14 cellular contexts compared by ENCODE assay signal in the genomic region with DNA sequence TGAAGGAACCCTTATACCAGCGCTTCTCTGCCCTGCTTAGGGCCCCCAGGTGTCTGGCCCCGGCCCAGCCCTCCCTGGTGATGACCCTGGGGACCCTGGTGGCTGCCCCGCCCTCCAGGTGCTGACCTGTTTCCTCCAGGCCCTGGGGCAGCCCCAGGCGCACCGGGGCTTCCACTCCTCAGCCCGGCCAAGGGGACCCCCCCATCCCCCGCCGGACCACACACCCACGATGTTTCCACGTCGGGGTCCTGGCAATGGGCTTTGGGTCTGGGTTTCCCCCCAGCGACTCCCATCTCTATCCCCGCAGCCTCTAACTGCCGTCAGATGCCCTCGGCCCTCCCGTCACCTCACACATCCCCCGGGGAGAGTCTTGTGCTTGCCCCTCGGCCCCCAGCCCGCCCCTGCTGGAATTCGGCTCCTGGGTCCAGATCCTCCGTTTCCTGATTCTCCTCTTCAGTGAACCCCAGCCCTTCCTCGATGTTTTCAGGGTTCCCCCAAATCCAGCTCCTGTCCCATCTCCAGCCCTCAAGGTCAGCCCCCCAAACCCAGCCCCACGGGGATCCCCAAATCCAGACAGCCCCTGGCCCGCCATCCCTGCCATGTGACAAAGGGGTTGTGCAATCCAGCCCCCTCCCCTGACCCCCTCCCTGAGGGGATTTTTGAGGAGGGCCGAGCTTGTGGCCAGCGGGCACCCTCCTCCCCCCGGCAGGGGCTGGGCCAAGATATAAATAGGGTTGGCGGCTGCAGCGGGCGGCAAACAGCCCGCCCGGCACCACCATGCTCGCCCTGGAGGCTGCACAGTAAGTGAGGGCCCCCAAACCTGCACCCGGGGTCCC. TPM values are rescaled to one million over a fixed set of nuclear protein-coding genes. Genes with fewer than 3 reads are reported as not detected.
A peak's percentile ranks its signal among the peaks of the same experiment; 100 is the strongest.
DNase-seq lines count a peak whose midpoint lies in the region; ATAC-seq and TF ChIP-seq lines count a peak whose summit lies in the region.
"Had no signal": no experiment of that assay in that cellular context is flagged by ENCODE, and none has a peak within 500 bp of the region (broad histone marks: within the 10 kb centered on the region; RNA-seq: fewer than 3 reads in every experiment).

Gene SPIB, plus strand, starts transcription at position 753 of the 836 bp plus-strand sequence. Its CDS starts 25 bp downstream, at position 778.

- peak within 1 kb of the TSS; percentile 96 to 100 (median 96) for H3K27ac Mint-ChIP-seq in IgD-negative memory B cell

- DNase-seq in NCI-H2227 (lab: John Stamatoyannopoulos, UW; ENCODE audit: unreplicated experiment) (peak; percentile 14), NCI-H2227 treated with DMSO at 0.1 percent for 48 hours (lab: John Stamatoyannopoulos, UW) (no peak), colonic mucosa (no peak), NCI-H2196 treated with DMSO at 0.1 percent for 48 hours (lab: John Stamatoyannopoulos, UW; ENCODE audit: unreplicated experiment) (no peak), brain microvascular endothelial cell (no peak)
- DNase-seq: amniotic stem cell, DMS79 treated with DMSO at 0.1 percent for 48 hours, IMR-90 had no signal

- peaks cover 5% of the 10 kb centered on the region for H3K4me1 ChIP-seq in colonic mucosa
- no peaks in the 10 kb centered on the region for H3K4me1 ChIP-seq in rectal smooth muscle tissue (ENCODE audit: control insufficient read depth, insufficient read depth, low read length)
- H3K4me1 ChIP-seq: A549 had no signal

- peaks cover 20 to 26% (median 26%) of the 10 kb centered on the region in 3 donors for H3K4me1 Mint-ChIP-seq in IgD-negative memory B cell

- no peaks in the 10 kb centered on the region for H3K36me3 ChIP-seq in colonic mucosa
- no peaks in the 10 kb centered on the region for H3K36me3 ChIP-seq in rectal smooth muscle tissue (ENCODE audit: control insufficient read depth, insufficient read depth, low read length)
- H3K36me3 ChIP-seq in brain microvascular endothelial cell (replicated peaks), result no peaks in the 10 kb centered on the region

- H3K27ac ChIP-seq in colonic mucosa (no peak within 1 kb of the TSS), rectal smooth muscle tissue (ENCODE audit: low read depth, low read length) (no peak within 1 kb of the TSS), brain microvascular endothelial cell (no peak within 1 kb of the TSS)
- H3K27ac ChIP-seq: A549 had no signal

- H3K9ac ChIP-seq in colonic mucosa (ENCODE audit: low read depth in 2 of 2, low read length in 2 of 2) (peak within 1 kb of the TSS in 1 of 2 donors; percentile 43), rectal smooth muscle tissue (ENCODE audit: low read length) (no peak within 1 kb of the TSS)

- H3K27me3 Mint-ChIP-seq in IgD-negative memory B cell, result no peaks in the 10 kb centered on the region

- no peak for ATAC-seq in GM19397 (IDR thresholded peaks at IDR 0.05; ENCODE audit: unreplicated experiment)

- no peak for TF ChIP-seq CTCF in colonic mucosa (IDR thresholded peaks at IDR 0.05)
- TF ChIP-seq CTCF in brain microvascular endothelial cell (IDR thresholded peaks at IDR 0.05; ENCODE audit: low read depth, low read length, missing control alignments), result no peak

- H3K4me3 ChIP-seq in colonic mucosa (peak within 1 kb of the TSS; percentile 15), rectal smooth muscle tissue (ENCODE audit: low read length) (peak within 1 kb of the TSS; percentile 55), brain microvascular endothelial cell (ENCODE audit: low read depth, low read length) (no peak within 1 kb of the TSS)
- H3K4me3 ChIP-seq: A549 had no signal

- H3K27me3 ChIP-seq in colonic mucosa, result peaks cover 25% of the 10 kb centered on the region
- H3K27me3 ChIP-seq in rectal smooth muscle tissue (ENCODE audit: control insufficient read depth, insufficient read depth, low read length), result peaks cover 17% of the 10 kb centered on the region
- peaks cover 12% of the 10 kb centered on the region for H3K27me3 ChIP-seq in brain microvascular endothelial cell (replicated peaks)

- no peaks in the 10 kb centered on the region for H3K9me3 ChIP-seq in colonic mucosa
- H3K9me3 ChIP-seq: A549 had no signal

- H3K4me3 Mint-ChIP-seq in IgD-negative memory B cell, result peak within 1 kb of the TSS; percentile 99 to 100 (median 100)

- peaks cover 18% of the 10 kb centered on the region for H3K36me3 Mint-ChIP-seq in IgD-negative memory B cell

- H3K9me3 Mint-ChIP-seq in IgD-negative memory B cell, result no peaks in the 10 kb centered on the region

- in situ Hi-C loops in brain microvascular endothelial cell (cut with HindIII; ENCODE audit: low pct_ligation_motif_present, low sequenced_read_pairs), result no loop called here

- intact Hi-C loops in colonic mucosa (cut with DNase I), result no loop called here

RNA-seq across cellular contexts. Expression of gene SPIB, which starts in this region (rescaled TPM):
- polyA plus RNA-seq in IgD-negative memory B cell, result 403 TPM
- 10 to 100 TPM; 32.5 to 46.0 TPM for total RNA-seq in colonic mucosa
- total RNA-seq: IMR-90, NCI-H460, temporal lobe had no signal
- polyA plus RNA-seq: IMR-90 had no signal
